In the genomic region with DNA sequence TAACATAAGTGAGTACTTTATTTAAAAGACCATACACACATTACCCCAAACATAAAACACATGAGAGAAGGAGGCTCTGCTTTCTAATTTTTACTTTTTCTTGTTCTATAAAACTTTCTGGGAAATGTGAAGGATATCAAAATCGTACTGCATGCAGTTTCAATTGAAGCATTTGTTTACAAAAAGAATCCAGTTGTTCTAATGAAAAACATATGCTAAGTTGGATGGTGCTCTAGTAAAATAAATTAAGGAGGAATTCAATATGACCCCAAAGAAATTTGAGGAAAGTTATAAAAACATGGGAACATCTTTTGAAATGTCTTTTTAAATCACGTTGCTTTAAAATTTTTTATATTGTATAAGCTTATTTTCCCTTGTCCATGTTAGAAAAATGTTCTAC, we compare ENCODE assay signal across 40 cellular contexts. TPM values are rescaled to one million over a fixed set of nuclear protein-coding genes. Genes with fewer than 3 reads are reported as not detected.
"Had no signal": no experiment of that assay in that cellular context is flagged by ENCODE, and none has a peak within 500 bp of the region (broad histone marks: within the 10 kb centered on the region; RNA-seq: fewer than 3 reads in every experiment).

No MANE protein-coding gene starts in this region.

- H3K4me2 ChIP-seq: PC-9 had no signal

- H3K4me3 Mint-ChIP-seq: activated CD4-positive, alpha-beta memory T cell treated with anti-CD3 and anti-CD28 coated beads, Interleukin-2, amount 10 ng/mL, durations not matched to agents 7 days and 5 days; activated CD8-positive, alpha-beta memory T cell treated with anti-CD3 and anti-CD28 coated beads, Interleukin-2, amount 10 ng/mL, durations not matched to agents 7 days and 5 days; activated naive CD8-positive, alpha-beta T cell treated with anti-CD3 and anti-CD28 coated beads, Interleukin-2, amount 10 ng/mL, durations not matched to agents 7 days and 5 days had no signal

- H3K4me1 Mint-ChIP-seq: activated CD4-positive, alpha-beta memory T cell treated with anti-CD3 and anti-CD28 coated beads, Interleukin-2, amount 10 ng/mL, durations not matched to agents 7 days and 5 days; activated CD8-positive, alpha-beta memory T cell treated with anti-CD3 and anti-CD28 coated beads, Interleukin-2, amount 10 ng/mL, durations not matched to agents 7 days and 5 days; activated naive CD8-positive, alpha-beta T cell treated with anti-CD3 and anti-CD28 coated beads, Interleukin-2, amount 10 ng/mL, durations not matched to agents 7 days and 5 days had no signal

- DNase-seq: activated CD4-positive, alpha-beta memory T cell treated with anti-CD3 and anti-CD28 coated beads, Interleukin-2, amount 10 ng/mL, durations not matched to agents 7 days and 5 days; activated CD4-positive, alpha-beta T cell treated with anti-CD3 and anti-CD28 coated beads for 1 hour; activated CD4-positive, alpha-beta T cell treated with anti-CD3 and anti-CD28 coated beads for 48 hours; activated CD4-positive, CD25-positive, alpha-beta regulatory T cell; activated CD8-positive, alpha-beta memory T cell treated with anti-CD3 and anti-CD28 coated beads for 24 hours; activated CD8-positive, alpha-beta memory T cell treated with anti-CD3 and anti-CD28 coated beads, Interleukin-2, amount 10 ng/mL, durations not matched to agents 7 days and 5 days; activated CD8-positive, alpha-beta memory T cell treated with anti-CD3 and anti-CD28 coated beads, Interleukin-2, amount 50 U/mL, for 48 hours; activated effector memory CD4-positive, alpha-beta T cell treated with Interleukin-2 at 50 U/mL for 16 hours; activated naive CD4-positive, alpha-beta T cell treated with anti-CD3 and anti-CD28 coated beads, Interleukin-2, amount 50 U/mL, for 16 hours; activated naive CD8-positive, alpha-beta T cell treated with anti-CD3 and anti-CD28 coated beads, Interleukin-2, amount 10 ng/mL, durations not matched to agents 7 days and 5 days; activated T-cell treated with anti-CD3 and anti-CD28 coated beads, Interleukin-2, amount 50 U/mL, for 48 hours; adrenal gland; body of pancreas; Karpas-422; KBM-7; MG63; MV-4-11; NCI-H1092; NCI-H1436 treated with DMSO at 0.1 percent for 48 hours; NCI-H1694 treated with DMSO at 0.1 percent for 48 hours; NCI-H2029; NCI-H2107; NCI-H2171; NCI-H510A; NCI-H526; NCI-H748 treated with DMSO at 0.1 percent for 48 hours; NK-92 treated with Interleukin-12 subunit alpha and Interleukin-12 subunit beta, amount 100 ng/mL, for 24 hours; PC-9; SIG-M5; SW 1271; T-helper 1 cell; T-helper 2 cell; T1000; WERI-Rb-1 had no signal

- H3K4me3 ChIP-seq: adrenal gland, body of pancreas, breast epithelium, MG63, PC-9 had no signal

- H3K36me3 Mint-ChIP-seq: activated CD8-positive, alpha-beta memory T cell treated with anti-CD3 and anti-CD28 coated beads, Interleukin-2, amount 10 ng/mL, durations not matched to agents 7 days and 5 days; activated naive CD8-positive, alpha-beta T cell treated with anti-CD3 and anti-CD28 coated beads, Interleukin-2, amount 10 ng/mL, durations not matched to agents 7 days and 5 days had no signal

- H3K27ac Mint-ChIP-seq: activated CD4-positive, alpha-beta memory T cell treated with anti-CD3 and anti-CD28 coated beads, Interleukin-2, amount 10 ng/mL, durations not matched to agents 7 days and 5 days; activated CD8-positive, alpha-beta memory T cell treated with anti-CD3 and anti-CD28 coated beads, Interleukin-2, amount 10 ng/mL, durations not matched to agents 7 days and 5 days; activated naive CD8-positive, alpha-beta T cell treated with anti-CD3 and anti-CD28 coated beads, Interleukin-2, amount 10 ng/mL, durations not matched to agents 7 days and 5 days had no signal

- H3K9me3 Mint-ChIP-seq: activated CD4-positive, alpha-beta memory T cell treated with anti-CD3 and anti-CD28 coated beads, Interleukin-2, amount 10 ng/mL, durations not matched to agents 7 days and 5 days; activated naive CD8-positive, alpha-beta T cell treated with anti-CD3 and anti-CD28 coated beads, Interleukin-2, amount 10 ng/mL, durations not matched to agents 7 days and 5 days had no signal

- H3K9me3 ChIP-seq: adrenal gland, body of pancreas, breast epithelium, MG63 had no signal

- H3K27ac ChIP-seq: adrenal gland, body of pancreas, breast epithelium, PC-9, RWPE1, WERI-Rb-1 had no signal

- H3K27me3 ChIP-seq: body of pancreas, breast epithelium, MG63 had no signal

- H3K4me1 ChIP-seq: adrenal gland, body of pancreas, breast epithelium had no signal

- H3K36me3 ChIP-seq: adrenal gland, breast epithelium, MG63, WERI-Rb-1 had no signal

- ATAC-seq: activated CD8-positive, alpha-beta memory T cell treated with anti-CD3 and anti-CD28 coated beads, Interleukin-2, amount 10 ng/mL, durations not matched to agents 7 days and 5 days; body of pancreas; Right ventricle myocardium inferior had no signal

RNA-seq across cellular contexts. Expression of a gene that starts 37.6 kb away (rescaled TPM):
- total RNA-seq: activated CD4-positive, alpha-beta memory T cell treated with anti-CD3 and anti-CD28 coated beads, Interleukin-2, amount 10 ng/mL, durations not matched to agents 7 days and 5 days; activated naive CD8-positive, alpha-beta T cell treated with anti-CD3 and anti-CD28 coated beads, Interleukin-2, amount 10 ng/mL, durations not matched to agents 7 days and 5 days; adrenal gland; astrocyte; body of pancreas; breast epithelium; cardiac septum; Right ventricle myocardium inferior; SK-MEL-5 had no signal
- polyA plus RNA-seq: adrenal gland had no signal
